In genomic region chr5:660491-661030, GRCh38 we compare ENCODE assay signal across 19 cellular contexts.
"Had no signal": no experiment of that assay in that cellular context is flagged by ENCODE, and none has a peak within 500 bp of the region (broad histone marks: within the 10 kb centered on the region; RNA-seq: fewer than 3 reads in every experiment).

No MANE protein-coding gene starts in this region.

- FAIRE-seq: small intestine had no signal

- H3K9me3 ChIP-seq: gastrocnemius medialis, neutrophil, thoracic aorta had no signal

- H3K4me3 ChIP-seq: esophagus muscularis mucosa, gastrocnemius medialis, thoracic aorta had no signal

- H3K4me3 Mint-ChIP-seq: effector memory CD8-positive, alpha-beta T cell; naive thymus-derived CD4-positive, alpha-beta T cell; nephron progenitor cell; stimulated activated effector memory CD8-positive, alpha-beta T cell treated with anti-CD3 and anti-CD28 coated beads, Interleukin-12 subunit alpha, Interleukin-12 subunit beta, amount 100 ng/mL, for 72 hours; stimulated activated naive CD8-positive, alpha-beta T cell treated with anti-CD3 and anti-CD28 coated beads, Interleukin-15, Interleukin-2, amounts not matched to agents 100 ng/mL and 50 ng/mL, for 24 hours had no signal

- H3K4me1 ChIP-seq: esophagus muscularis mucosa, gastrocnemius medialis had no signal

- ATAC-seq: effector memory CD8-positive, alpha-beta T cell; gastrocnemius medialis; left colon; naive thymus-derived CD4-positive, alpha-beta T cell; stimulated activated effector memory CD8-positive, alpha-beta T cell treated with anti-CD3 and anti-CD28 coated beads, Interleukin-12 subunit alpha, Interleukin-12 subunit beta, amount 100 ng/mL, for 72 hours had no signal

- DNase-seq: central memory CD4-positive, alpha-beta T cell; cortex of kidney; effector memory CD8-positive, alpha-beta T cell; gastrocnemius medialis; islet precursor cell; left colon; mammary epithelial cell; naive thymus-derived CD4-positive, alpha-beta T cell; nephron progenitor cell; small intestine; stimulated activated CD4-positive, alpha-beta T cell treated with anti-CD3 and anti-CD28 coated beads, Interleukin-2, amount 100 ng/mL, for 48 hours; stimulated activated CD8-positive, alpha-beta memory T cell treated with anti-CD3 and anti-CD28 coated beads, Interleukin-4, amount 100 ng/mL, for 48 hours; trophoblast cell had no signal

- H3K27ac ChIP-seq: epithelial cell of prostate, esophagus muscularis mucosa, gastrocnemius medialis, neutrophil, thoracic aorta had no signal

- H3K27me3 Mint-ChIP-seq: effector memory CD8-positive, alpha-beta T cell; naive thymus-derived CD4-positive, alpha-beta T cell; stimulated activated naive CD8-positive, alpha-beta T cell treated with anti-CD3 and anti-CD28 coated beads, Interleukin-15, Interleukin-2, amounts not matched to agents 100 ng/mL and 50 ng/mL, for 24 hours had no signal

- H3K9me3 Mint-ChIP-seq: effector memory CD8-positive, alpha-beta T cell; stimulated activated effector memory CD8-positive, alpha-beta T cell treated with anti-CD3 and anti-CD28 coated beads, Interleukin-12 subunit alpha, Interleukin-12 subunit beta, amount 100 ng/mL, for 72 hours; stimulated activated naive CD8-positive, alpha-beta T cell treated with anti-CD3 and anti-CD28 coated beads, Interleukin-15, Interleukin-2, amounts not matched to agents 100 ng/mL and 50 ng/mL, for 24 hours had no signal

- H3K4me1 Mint-ChIP-seq: stimulated activated effector memory CD8-positive, alpha-beta T cell treated with anti-CD3 and anti-CD28 coated beads, Interleukin-12 subunit alpha, Interleukin-12 subunit beta, amount 100 ng/mL, for 72 hours had no signal

- H3K27me3 ChIP-seq: esophagus muscularis mucosa, gastrocnemius medialis, neutrophil had no signal

- H3K27ac Mint-ChIP-seq: stimulated activated effector memory CD8-positive, alpha-beta T cell treated with anti-CD3 and anti-CD28 coated beads, Interleukin-12 subunit alpha, Interleukin-12 subunit beta, amount 100 ng/mL, for 72 hours had no signal
